In genomic region chr20:45993197-45993951, GRCh38 we compare ENCODE assay signal across 1 cellular context.
TF ChIP-seq lines count a peak whose summit lies in the region.

No MANE protein-coding gene starts in this region.

TF ChIP-seq in H1, 55 proteins besides CTCF, POLR2A, EP300 and RAD21:
- TF ChIP-seq USF2 (IDR thresholded peaks at IDR 0.05; ENCODE audit: low read length) (no peak), CHD2 (IDR thresholded peaks at IDR 0.05; ENCODE audit: low read length) (no peak), TCF12 (IDR thresholded peaks at IDR 0.05; ENCODE audit: low read depth, low read length) (no peak), SP1 (IDR thresholded peaks at IDR 0.05; ENCODE audit: low read depth, low read length) (no peak), NANOG (IDR thresholded peaks at IDR 0.05; ENCODE audit: insufficient read depth, low read depth, low read length, poor library complexity, severe bottlenecking) (no peak), RFX5 (IDR thresholded peaks at IDR 0.05; ENCODE audit: borderline replicate concordance, low read depth, low read length) (no peak), GTF2F1 (IDR thresholded peaks at IDR 0.05; ENCODE audit: borderline replicate concordance, low read depth, low read length) (no peak), POLR2AphosphoS5 (IDR thresholded peaks at IDR 0.05; ENCODE audit: low read depth, low read length) (no peak), KDM4A (IDR thresholded peaks at IDR 0.05; ENCODE audit: low read depth, low read length, severe bottlenecking) (no peak), SRF (IDR thresholded peaks at IDR 0.05; ENCODE audit: low read depth, low read length) (no peak), CHD7 (IDR thresholded peaks at IDR 0.05; ENCODE audit: insufficient replicate concordance, low read length) (no peak), SIRT6 (IDR thresholded peaks at IDR 0.05; ENCODE audit: low read length) (no peak), JUND (IDR thresholded peaks at IDR 0.05; ENCODE audit: low read length) (no peak)
